Comparison of ENCODE assay signal across 8 cellular contexts in the genomic region with DNA sequence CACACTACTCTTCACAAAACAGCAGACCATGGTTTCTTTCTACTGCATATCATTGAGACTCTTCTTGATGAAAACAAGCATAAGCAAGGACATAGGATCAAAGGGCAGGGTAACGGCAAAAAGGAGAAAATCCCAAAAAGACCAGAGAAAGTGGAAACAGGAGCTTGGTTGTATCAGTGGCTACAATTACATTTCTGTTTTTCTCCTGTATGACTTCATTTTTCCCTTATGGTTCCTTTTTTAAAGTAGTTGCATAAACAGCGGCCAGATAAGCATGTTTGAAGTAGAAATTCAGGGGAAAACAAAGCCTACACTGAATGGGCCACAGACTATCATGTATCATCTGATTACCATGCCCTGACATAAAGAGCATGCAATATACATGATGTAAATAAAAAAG. TPM values are rescaled to one million over a fixed set of nuclear protein-coding genes. Genes with fewer than 3 reads are reported as not detected.
DNase-seq lines count a peak whose midpoint lies in the region; ATAC-seq and TF ChIP-seq lines count a peak whose summit lies in the region.

No MANE protein-coding gene starts in this region.

- intact Hi-C loops in activated CD4-positive, alpha-beta T cell treated with anti-CD3 and anti-CD28 coated beads, Interleukin-2, amount 10 ng/mL, durations not matched to agents 24 days and 14 days (cut with micrococcal nuclease) = no loop called here

- H3K27ac Mint-ChIP-seq in activated CD4-positive, alpha-beta T cell treated with anti-CD3 and anti-CD28 coated beads, Interleukin-2, amount 10 ng/mL, durations not matched to agents 24 days and 14 days = no peak overlapping the region
- H3K27ac Mint-ChIP-seq in stimulated activated effector memory CD8-positive, alpha-beta T cell treated with anti-CD3 and anti-CD28 coated beads, Interleukin-12 subunit alpha, Interleukin-12 subunit beta, amount 100 ng/mL, for 72 hours = no peak overlapping the region

- DNase-seq in activated CD4-positive, alpha-beta T cell treated with anti-CD3 and anti-CD28 coated beads, Interleukin-2, amount 10 ng/mL, durations not matched to agents 24 days and 14 days = no peak
- DNase-seq in activated CD4-positive, alpha-beta T cell treated with anti-CD3 and anti-CD28 coated beads for 1 hour = no peak
- no peak for DNase-seq in fibroblast of pulmonary artery (ENCODE audit: low read depth)
- DNase-seq in stimulated activated effector memory CD8-positive, alpha-beta T cell treated with anti-CD3 and anti-CD28 coated beads, Interleukin-12 subunit alpha, Interleukin-12 subunit beta, amount 100 ng/mL, for 72 hours (ENCODE audit: low spot score in 2 of 2) = no peak
- DNase-seq in NCI-H69 (lab: John Stamatoyannopoulos, UW) = no peak

- peaks cover 48% of the 10 kb centered on the region for H3K36me3 Mint-ChIP-seq in activated CD4-positive, alpha-beta T cell treated with anti-CD3 and anti-CD28 coated beads, Interleukin-2, amount 10 ng/mL, durations not matched to agents 24 days and 14 days (ENCODE audit: low read depth)
- peaks cover 79% of the 10 kb centered on the region for H3K36me3 Mint-ChIP-seq in stimulated activated effector memory CD8-positive, alpha-beta T cell treated with anti-CD3 and anti-CD28 coated beads, Interleukin-12 subunit alpha, Interleukin-12 subunit beta, amount 100 ng/mL, for 72 hours

- H3K9me3 ChIP-seq in SU-DHL-6 (ENCODE audit: insufficient read depth, low read length) = no peaks in the 10 kb centered on the region

- peaks cover 11% of the 10 kb centered on the region; the same call in 1 of the 2 replicates for H3K79me2 ChIP-seq in SU-DHL-6 (ENCODE audit: insufficient read depth, low read length)

- peaks cover 65% of the 10 kb centered on the region for H3K4me1 Mint-ChIP-seq in activated CD4-positive, alpha-beta T cell treated with anti-CD3 and anti-CD28 coated beads, Interleukin-2, amount 10 ng/mL, durations not matched to agents 24 days and 14 days
- peaks cover 55% of the 10 kb centered on the region for H3K4me1 Mint-ChIP-seq in stimulated activated effector memory CD8-positive, alpha-beta T cell treated with anti-CD3 and anti-CD28 coated beads, Interleukin-12 subunit alpha, Interleukin-12 subunit beta, amount 100 ng/mL, for 72 hours

- no peaks in the 10 kb centered on the region for H3F3A ChIP-seq in SU-DHL-6 (ENCODE audit: insufficient read depth)

- no peak overlapping the region for H2AFZ ChIP-seq in SU-DHL-6 (ENCODE audit: low read depth, low read length, severe bottlenecking)

- H3K4me3 ChIP-seq in SU-DHL-6 (ENCODE audit: insufficient read depth, low read length, poor library complexity, severe bottlenecking) = no peak overlapping the region
- peak overlapping the region; percentile 67 for H3K4me3 ChIP-seq in fibroblast of pulmonary artery (replicated peaks; ENCODE audit: low read depth, low read length)

- H3K27ac ChIP-seq in SU-DHL-6 (ENCODE audit: low read depth, low read length) = no peak overlapping the region

- H4K20me1 ChIP-seq in SU-DHL-6 (ENCODE audit: low read depth, low read length) = peaks cover 27% of the 10 kb centered on the region

- ATAC-seq in stimulated activated effector memory CD8-positive, alpha-beta T cell treated with anti-CD3 and anti-CD28 coated beads, Interleukin-12 subunit alpha, Interleukin-12 subunit beta, amount 100 ng/mL, for 72 hours = no peak
- no peak for ATAC-seq in HG02798 (IDR thresholded peaks at IDR 0.05; ENCODE audit: poor library complexity, unreplicated experiment)
- ATAC-seq in HG03460 (IDR thresholded peaks at IDR 0.05; ENCODE audit: unreplicated experiment) = no peak

- no peak overlapping the region for H3K9ac ChIP-seq in SU-DHL-6 (ENCODE audit: low read length)

- H3K9me2 ChIP-seq in SU-DHL-6 (replicated peaks; ENCODE audit: insufficient read depth, low read length) = no peaks in the 10 kb centered on the region

- H3K36me3 ChIP-seq in SU-DHL-6 (ENCODE audit: low read length) = peaks cover 4% of the 10 kb centered on the region; the same call in 1 of the 2 replicates

- no peaks in the 10 kb centered on the region for H3K27me3 Mint-ChIP-seq in activated CD4-positive, alpha-beta T cell treated with anti-CD3 and anti-CD28 coated beads, Interleukin-2, amount 10 ng/mL, durations not matched to agents 24 days and 14 days

- H3K9me3 Mint-ChIP-seq in activated CD4-positive, alpha-beta T cell treated with anti-CD3 and anti-CD28 coated beads, Interleukin-2, amount 10 ng/mL, durations not matched to agents 24 days and 14 days = no peaks in the 10 kb centered on the region
- H3K9me3 Mint-ChIP-seq in stimulated activated effector memory CD8-positive, alpha-beta T cell treated with anti-CD3 and anti-CD28 coated beads, Interleukin-12 subunit alpha, Interleukin-12 subunit beta, amount 100 ng/mL, for 72 hours = no peaks in the 10 kb centered on the region

- peak overlapping the region; percentile 61 for H3K4me3 Mint-ChIP-seq in activated CD4-positive, alpha-beta T cell treated with anti-CD3 and anti-CD28 coated beads, Interleukin-2, amount 10 ng/mL, durations not matched to agents 24 days and 14 days
- peak overlapping the region; percentile 82 for H3K4me3 Mint-ChIP-seq in stimulated activated effector memory CD8-positive, alpha-beta T cell treated with anti-CD3 and anti-CD28 coated beads, Interleukin-12 subunit alpha, Interleukin-12 subunit beta, amount 100 ng/mL, for 72 hours

- peak overlapping the region; percentile 74 for H3K4me2 ChIP-seq in SU-DHL-6 (ENCODE audit: low read depth, low read length, poor library complexity, severe bottlenecking)

- H3K27me3 ChIP-seq in SU-DHL-6 (ENCODE audit: low read length) = no peaks in the 10 kb centered on the region

- TF ChIP-seq CTCF in SU-DHL-6 (IDR thresholded peaks at IDR 0.05; ENCODE audit: insufficient read depth, low read length, poor library complexity, severe bottlenecking) (no peak), fibroblast of pulmonary artery (IDR thresholded peaks at IDR 0.05; ENCODE audit: low read length, missing control alignments) (no peak)

RNA-seq across cellular contexts. Expression of a gene that starts 4.6 kb away (rescaled TPM):
- total RNA-seq in activated CD4-positive, alpha-beta T cell treated with anti-CD3 and anti-CD28 coated beads, Interleukin-2, amount 10 ng/mL, durations not matched to agents 24 days and 14 days = 21.4 and 23.9 TPM in 2 replicates
